ENCODE assay signal across 11 cellular contexts in the genomic region with DNA sequence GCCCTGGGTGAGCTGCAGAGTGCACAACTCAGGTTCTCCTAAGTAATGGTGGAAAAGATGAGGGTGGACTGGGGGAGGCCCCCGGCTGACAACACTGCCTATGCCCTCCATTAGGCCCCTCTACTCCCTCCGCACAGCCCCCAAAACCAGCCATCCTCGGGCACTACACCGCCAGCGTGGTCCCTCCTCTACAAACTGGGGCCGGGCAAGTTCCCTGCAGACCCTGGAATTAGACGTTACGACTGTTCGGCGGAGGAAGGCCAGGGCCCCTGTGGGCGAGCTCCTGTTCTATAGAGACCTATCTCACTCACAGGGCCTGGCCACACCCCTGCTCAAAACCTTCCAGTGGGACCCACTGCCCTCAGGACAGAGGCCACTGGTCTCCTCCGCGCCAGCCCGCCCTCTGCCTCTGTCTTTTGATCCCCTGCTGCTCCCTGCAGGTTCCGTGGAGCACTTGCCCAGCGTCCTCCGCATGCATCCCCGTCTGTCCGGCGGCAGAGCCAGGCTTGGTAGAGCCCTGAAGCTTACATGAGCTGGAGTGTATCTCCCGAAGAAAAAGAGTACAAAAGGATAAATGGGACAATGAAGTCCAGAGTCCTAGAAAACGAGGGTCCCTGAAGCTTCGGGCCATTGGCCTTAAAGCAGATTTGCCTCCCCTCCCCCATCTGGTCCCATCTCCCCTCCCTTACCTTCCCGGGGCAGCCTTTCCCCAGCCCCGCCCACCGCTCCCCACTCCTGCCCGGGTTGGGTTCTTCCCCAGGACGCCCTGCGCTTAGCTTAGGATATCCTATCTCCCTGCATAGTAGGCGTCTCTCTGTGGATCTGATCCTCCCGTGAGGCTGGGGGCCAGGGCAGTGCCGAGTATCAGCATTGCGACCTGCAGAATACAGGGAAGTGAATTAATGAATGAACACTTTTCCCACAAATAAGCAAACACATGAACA.
DNase-seq lines count a peak whose midpoint lies in the region; ATAC-seq, FAIRE-seq and TF ChIP-seq lines count a peak whose summit lies in the region.
"Had no signal": no experiment of that assay in that cellular context is flagged by ENCODE, and none has a peak within 500 bp of the region (broad histone marks: within the 10 kb centered on the region; RNA-seq: fewer than 3 reads in every experiment).

No MANE protein-coding gene starts in this region.

- no peaks in the 10 kb centered on the region for H3K36me3 ChIP-seq in PC-3 (ENCODE audit: low read depth, low read length)
- no peaks in the 10 kb centered on the region for H3K36me3 ChIP-seq in left ventricle myocardium inferior
- H3K36me3 ChIP-seq: tibial artery had no signal

- no peaks in the 10 kb centered on the region for H3K36me3 Mint-ChIP-seq in activated CD8-positive, alpha-beta memory T cell treated with anti-CD3 and anti-CD28 coated beads, Interleukin-2, amount 10 ng/mL, durations not matched to agents 7 days and 5 days

- ATAC-seq in activated CD8-positive, alpha-beta memory T cell treated with anti-CD3 and anti-CD28 coated beads, Interleukin-2, amount 10 ng/mL, durations not matched to agents 7 days and 5 days: peak; percentile 16
- peak; percentile 32 for ATAC-seq in PC-3
- ATAC-seq in sciatic nerve: no peak
- ATAC-seq in GM18505 (IDR thresholded peaks at IDR 0.05; ENCODE audit: unreplicated experiment): no peak
- ATAC-seq in HG03280 (IDR thresholded peaks at IDR 0.05; ENCODE audit: unreplicated experiment): no peak

- peaks cover 3% of the 10 kb centered on the region; the same call in 1 of the 2 replicates for H3K4me1 ChIP-seq in PC-3 (ENCODE audit: insufficient read depth, low read length)
- H3K4me1 ChIP-seq in left ventricle myocardium inferior: peaks cover 7% of the 10 kb centered on the region

- no peaks in the 10 kb centered on the region for H3F3A ChIP-seq in PC-3 (ENCODE audit: low read length, unreplicated experiment)

- no peak overlapping the region for H3K27ac Mint-ChIP-seq in activated CD8-positive, alpha-beta memory T cell treated with anti-CD3 and anti-CD28 coated beads, Interleukin-2, amount 10 ng/mL, durations not matched to agents 7 days and 5 days

- no peak for DNase-seq in activated CD8-positive, alpha-beta memory T cell treated with anti-CD3 and anti-CD28 coated beads, Interleukin-2, amount 10 ng/mL, durations not matched to agents 7 days and 5 days
- no peak for DNase-seq in activated CD8-positive, alpha-beta memory T cell treated with anti-CD3 and anti-CD28 coated beads, Interleukin-2, amount 50 U/mL, for 48 hours
- DNase-seq in PC-3: no peak
- DNase-seq in left ventricle myocardium inferior: no peak
- DNase-seq in sciatic nerve (ENCODE audit: low spot score): peak; percentile 48
- no peak for DNase-seq in HTR-8/SVneo (ENCODE audit: insufficient read length, low spot score)

- CTCF ChIA-PET in activated CD8-positive, alpha-beta memory T cell treated with anti-CD3 and anti-CD28 coated beads, Interleukin-2, amount 10 ng/mL, durations not matched to agents 7 days and 5 days (lab: Charles Lee): interaction anchor here (0.6 to 7.6 kb wide), 27 partner anchors 10 to 932 kb away, joined by 3 to 44 read pairs (median 3); a partner anchor contains a TSS
- CTCF ChIA-PET in PC-3 (lab: Charles Lee): interaction anchor here (0.6 to 1.5 kb wide), 5 partner anchors 80 to 841 kb away, joined by 3 to 10 read pairs (median 4); no protein-coding TSS in a partner anchor

- H3K79me2 ChIP-seq in PC-3 (ENCODE audit: low read length): no peaks in the 10 kb centered on the region

- H3K4me3 ChIP-seq in PC-3 (ENCODE audit: low read length) (no peak overlapping the region), left ventricle myocardium inferior (peak overlapping the region; percentile 30)
- H3K4me3 ChIP-seq: SK-N-MC, tibial artery had no signal

- no peaks in the 10 kb centered on the region for H4K20me1 ChIP-seq in PC-3 (ENCODE audit: low read length)

- no peaks in the 10 kb centered on the region for H3K9me3 Mint-ChIP-seq in activated CD8-positive, alpha-beta memory T cell treated with anti-CD3 and anti-CD28 coated beads, Interleukin-2, amount 10 ng/mL, durations not matched to agents 7 days and 5 days (ENCODE audit: low read depth)

- no peak for TF ChIP-seq CTCF in PC-3 (conservative IDR thresholded peaks at IDR 0.05; ENCODE audit: low read depth, low read length)
- no peak for TF ChIP-seq CTCF in left ventricle myocardium inferior (IDR thresholded peaks at IDR 0.05; ENCODE audit: borderline replicate concordance)

- BruUV-seq in PC-3 (replicated peaks; lab: Mats Ljungman, UMichigan): no TSS peak

- H3K9ac ChIP-seq in PC-3 (ENCODE audit: low read length): no peak overlapping the region

- peaks cover 17% of the 10 kb centered on the region for H3K27me3 Mint-ChIP-seq in activated CD8-positive, alpha-beta memory T cell treated with anti-CD3 and anti-CD28 coated beads, Interleukin-2, amount 10 ng/mL, durations not matched to agents 7 days and 5 days

- POLR2A ChIA-PET in PC-3 (lab: Charles Lee; ENCODE audit: unreplicated experiment): no interaction called here

- no peak for TF ChIP-seq POLR2A in GM18505 (IDR thresholded peaks at IDR 0.05; ENCODE audit: borderline replicate concordance, extremely low read depth, insufficient read depth, insufficient read length)

- H3K4me2 ChIP-seq in PC-3 (ENCODE audit: low read length): peak overlapping the region; percentile 45; the same call in 1 of the 2 replicates

- H3K27me3 ChIP-seq in PC-3 (ENCODE audit: low read length) (no peaks in the 10 kb centered on the region), left ventricle myocardium inferior (ENCODE audit: low read depth) (peaks cover 69% of the 10 kb centered on the region)

- H3K4me3 Mint-ChIP-seq in activated CD8-positive, alpha-beta memory T cell treated with anti-CD3 and anti-CD28 coated beads, Interleukin-2, amount 10 ng/mL, durations not matched to agents 7 days and 5 days: no peak overlapping the region

- H3K27ac ChIP-seq in PC-3 (ENCODE audit: low read length) (no peak overlapping the region), left ventricle myocardium inferior (replicated peaks) (no peak overlapping the region)
- H3K27ac ChIP-seq: C4-2B, SK-N-MC, tibial artery had no signal

- intact Hi-C loops in PC-3 (cut with micrococcal nuclease): no loop called here
- intact Hi-C loops in left ventricle myocardium inferior (cut with micrococcal nuclease): no loop called here
- intact Hi-C loops in sciatic nerve (cut with DNase I): no loop called here

- 0 out of 2 replicates have a peak overlapping the region, but pooled peaks have one; percentile 33 for H2AFZ ChIP-seq in PC-3 (ENCODE audit: low read length)

- H3K9me2 ChIP-seq in PC-3 (replicated peaks; ENCODE audit: low read length): no peaks in the 10 kb centered on the region

- H3K9me3 ChIP-seq in PC-3 (ENCODE audit: low read length) (no peaks in the 10 kb centered on the region), left ventricle myocardium inferior (replicated peaks) (peaks cover 3% of the 10 kb centered on the region)
- H3K9me3 ChIP-seq: tibial artery had no signal

- H3K4me1 Mint-ChIP-seq in activated CD8-positive, alpha-beta memory T cell treated with anti-CD3 and anti-CD28 coated beads, Interleukin-2, amount 10 ng/mL, durations not matched to agents 7 days and 5 days: peaks cover 3% of the 10 kb centered on the region

- FAIRE-seq in HTR-8/SVneo (lab: Jason Lieb, UNC): no peak

Comparison
In these comparisons a context has a peak if more than half of its experiments do, and no peak if none do; other contexts are left out.
1. ATAC-seq: peak in activated CD8-positive, alpha-beta memory T cell treated with anti-CD3 and anti-CD28 coated beads, Interleukin-2, amount 10 ng/mL, durations not matched to agents 7 days and 5 days (single experiment) and PC-3 (single experiment); none in sciatic nerve (single experiment), GM18505 (single experiment) and HG03280 (single experiment).